16 cellular contexts compared by ENCODE assay signal in genomic region chr4:1797298-1797860, GRCh38. TPM values are rescaled to one million over a fixed set of nuclear protein-coding genes. Genes with fewer than 3 reads are reported as not detected.
"Had no signal": no experiment of that assay in that cellular context is flagged by ENCODE, and none has a peak within 500 bp of the region (broad histone marks: within the 10 kb centered on the region; RNA-seq: fewer than 3 reads in every experiment).

No MANE protein-coding gene starts in this region.

- H3K9me3 ChIP-seq: ascending aorta, tibial artery had no signal

- H3K4me2 ChIP-seq: neural progenitor cell had no signal

- H3K27ac ChIP-seq: ascending aorta, brain microvascular endothelial cell, neural progenitor cell, tibial artery had no signal

- DNase-seq: activated CD4-positive, alpha-beta T cell treated with anti-CD3 and anti-CD28 coated beads for 4 hours; activated CD4-positive, alpha-beta T cell treated with anti-CD3 and anti-CD28 coated beads, Interleukin-2, amount 50 U/mL, for 4 hours; activated effector memory CD4-positive, alpha-beta T cell treated with anti-CD3 and anti-CD28 coated beads, Interleukin-2, amount 50 U/mL, for 16 hours; activated naive CD4-positive, alpha-beta T cell treated with anti-CD3 and anti-CD28 coated beads for 36 hours; activated naive CD8-positive, alpha-beta T cell treated with anti-CD3 and anti-CD28 coated beads, Interleukin-2, amount 10 ng/mL, durations not matched to agents 7 days and 5 days; brain microvascular endothelial cell; cortex of kidney; endodermal cell; foreskin fibroblast; natural killer cell; right cardiac atrium; stimulated activated CD4-positive, alpha-beta T cell treated with anti-CD3 and anti-CD28 coated beads, Interleukin-2, amount 100 ng/mL, for 48 hours; tibial artery had no signal

- H3K4me3 ChIP-seq: ascending aorta, neural progenitor cell, tibial artery had no signal

- ATAC-seq: esophagus mucosa, natural killer cell, right cardiac atrium had no signal

- H2AFZ ChIP-seq: neural progenitor cell had no signal

- H3K36me3 ChIP-seq: ascending aorta, brain microvascular endothelial cell, neural progenitor cell, tibial artery had no signal

- H3K9ac ChIP-seq: neural progenitor cell had no signal

RNA-seq across cellular contexts. Expression of gene FGFR3, which starts 4.3 kb away (rescaled TPM):
- total RNA-seq: natural killer cell had no signal
